8 cellular contexts compared by ENCODE assay signal in the genomic region with DNA sequence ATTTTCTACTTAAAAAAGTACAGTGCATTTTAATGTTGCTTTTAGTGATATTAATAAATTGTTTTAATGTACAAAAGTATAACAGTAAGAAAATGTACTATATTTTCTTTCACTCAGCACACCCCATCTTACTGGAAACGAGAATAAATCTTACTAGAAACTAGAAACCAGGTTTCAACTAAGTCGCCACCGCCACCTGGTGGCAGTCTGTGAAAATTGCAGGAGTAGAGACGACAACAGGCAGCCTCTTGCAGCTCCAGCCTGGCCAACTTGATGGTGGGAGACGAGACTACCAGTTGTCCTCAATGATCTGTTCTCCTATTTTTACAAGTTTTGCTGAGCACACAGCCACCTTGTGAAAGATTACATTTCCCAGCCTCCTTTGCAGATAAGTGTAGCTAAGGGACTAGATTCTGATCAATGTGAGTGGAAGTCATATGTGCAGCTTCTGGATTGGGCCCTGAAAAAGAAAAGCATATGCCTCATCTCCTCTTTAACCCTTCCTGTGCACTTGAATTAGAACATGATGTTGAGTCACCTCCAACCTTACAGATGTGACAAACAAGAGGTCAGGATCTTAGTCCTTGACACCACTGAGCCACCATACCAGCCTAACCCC.
DNase-seq lines count a peak whose midpoint lies in the region; TF ChIP-seq lines count a peak whose summit lies in the region.

No MANE protein-coding gene starts in this region.

- TF ChIP-seq CTCF in HFF-Myc (IDR thresholded peaks at IDR 0.05; ENCODE audit: low read depth, low read length, missing control alignments) (peak; percentile 84), OCI-LY3 (IDR thresholded peaks at IDR 0.05; ENCODE audit: low read depth, low read length) (peak; percentile 90)

- no peak overlapping the region for H3K4me2 ChIP-seq in OCI-LY3 (ENCODE audit: low read length)

- H2AFZ ChIP-seq in OCI-LY3 (ENCODE audit: low read depth, low read length) = no peak overlapping the region

- no peaks in the 10 kb centered on the region for H3K9me3 ChIP-seq in OCI-LY3 (ENCODE audit: insufficient read depth, low read length)

- no peaks in the 10 kb centered on the region for H3K36me3 ChIP-seq in OCI-LY3 (replicated peaks; ENCODE audit: low read depth, low read length)

- H3K4me3 ChIP-seq in HFF-Myc (replicated peaks; ENCODE audit: low read depth, low read length) (no peak overlapping the region), OCI-LY3 (ENCODE audit: low read length) (no peak overlapping the region)

- no peak overlapping the region for H3K27ac ChIP-seq in OCI-LY3 (ENCODE audit: low read length)

- no peaks in the 10 kb centered on the region for H3K79me2 ChIP-seq in OCI-LY3 (ENCODE audit: low read length)

- DNase-seq in CMK (ENCODE audit: low read depth) (peak; percentile 77), HFF-Myc (ENCODE audit: extremely low read depth, low read depth) (peak; percentile 17), hepatic stellate cell (ENCODE audit: low spot score) (peak; percentile 30), NCI-H1092 (lab: John Stamatoyannopoulos, UW) (no peak), NCI-H1930 (lab: John Stamatoyannopoulos, UW) (no peak)
- DNase-seq in activated T-helper 9 cell treated with anti-CD3 and anti-CD28 coated beads, Interleukin-2, amount 50 U/mL, for 16 hours (ENCODE audit: low read depth) = peak; percentile 25
- DNase-seq in stimulated activated CD4-positive, alpha-beta T cell treated with anti-CD3 and anti-CD28 coated beads, TNF-alpha, amount 100 ng/mL, for 4 hours (ENCODE audit: low read depth in 3 of 3) = peak in 2 of 3 experiments; percentile 14 to 38

- no peak overlapping the region for H3K9ac ChIP-seq in OCI-LY3 (ENCODE audit: low read length)

- no peaks in the 10 kb centered on the region for H4K20me1 ChIP-seq in OCI-LY3 (ENCODE audit: insufficient read depth, low read length)

- no peaks in the 10 kb centered on the region for H3K27me3 ChIP-seq in OCI-LY3 (ENCODE audit: low read depth, low read length)

- no peaks in the 10 kb centered on the region for H3K4me1 ChIP-seq in OCI-LY3 (ENCODE audit: low read length)

Comparison
In these comparisons a context has a peak if more than half of its experiments do, and no peak if none do; other contexts are left out.
1. DNase-seq: peak in CMK (single experiment), HFF-Myc (single experiment), activated T-helper 9 cell treated with anti-CD3 and anti-CD28 coated beads, Interleukin-2, amount 50 U/mL, for 16 hours (single experiment), hepatic stellate cell (single experiment) and stimulated activated CD4-positive, alpha-beta T cell treated with anti-CD3 and anti-CD28 coated beads, TNF-alpha, amount 100 ng/mL, for 4 hours (2 of 3); none in NCI-H1092 (single experiment) and NCI-H1930 (0 of 2).